Comparison of ENCODE assay signal across 8 cellular contexts in genomic region chr7:114081606-114082425, GRCh38.
DNase-seq lines count a peak whose midpoint lies in the region; ATAC-seq and TF ChIP-seq lines count a peak whose summit lies in the region.

No MANE protein-coding gene starts in this region.

- peak; percentile 61 for TF ChIP-seq CTCF in AG04450 (IDR thresholded peaks at IDR 0.05; ENCODE audit: low read depth, low read length)
- TF ChIP-seq CTCF in GM13976 (IDR thresholded peaks at IDR 0.05; ENCODE audit: borderline replicate concordance, control extremely low read depth, extremely low read depth, insufficient read depth, missing control alignments) = peak; percentile 23
- TF ChIP-seq CTCF in lung (IDR thresholded peaks at IDR 0.05; ENCODE audit: control extremely low read depth, extremely low read depth) = peak; percentile 14

- no peak overlapping the region for H3K4me3 ChIP-seq in AG04450 (ENCODE audit: low read depth, low read length)
- H3K4me3 ChIP-seq in lung = no peak overlapping the region

- H3K27me3 ChIP-seq in AG04450 (ENCODE audit: control insufficient read depth, insufficient read depth, low read length) (peaks cover 29% of the 10 kb centered on the region), lung (ENCODE audit: control insufficient read depth, insufficient read depth) (peaks cover 5% of the 10 kb centered on the region)

- no peak overlapping the region for H3K27ac ChIP-seq in AG04450 (ENCODE audit: low read depth, low read length)
- no peak overlapping the region for H3K27ac ChIP-seq in lung (ENCODE audit: low read depth in 1 of 2, low read length in 1 of 2)

- no peak for TF ChIP-seq POLR2A in GM18505 (IDR thresholded peaks at IDR 0.05; ENCODE audit: borderline replicate concordance, extremely low read depth, insufficient read depth, insufficient read length)

- CTCF ChIA-PET in AG04450 (lab: Charles Lee) = interaction anchor here (0.6 to 2.7 kb wide), 21 partner anchors 8 to 1770 kb away, joined by 3 to 25 read pairs (median 4); no protein-coding TSS in a partner anchor

- POLR2A ChIA-PET in AG04450 (lab: Yijun Ruan, JAX) = no interaction called here

- ATAC-seq in lung (ENCODE audit: insufficient read depth, low FRiP score) = no peak
- ATAC-seq in GM18505 (IDR thresholded peaks at IDR 0.05; ENCODE audit: unreplicated experiment) = no peak
- ATAC-seq in HG03432 (IDR thresholded peaks at IDR 0.05; ENCODE audit: unreplicated experiment) = no peak
- no peak for ATAC-seq in HG02642 (IDR thresholded peaks at IDR 0.05; ENCODE audit: poor library complexity, unreplicated experiment)

- 29 to 31% methylated on average over 6 of the region's 6 CpGs for WGBS in lung, 2 donors

- in situ Hi-C loops in GM13976 (cut with MboI; ENCODE audit: low sequenced_read_pairs, unreplicated experiment) = no loop called here
- in situ Hi-C loops in T47D (cut with HindIII; ENCODE audit: low pct_unique_long_range_greater_than_20kb, low sequenced_read_pairs) = no loop called here

- DNase-seq in AG04450 (ENCODE audit: low read depth, low spot score) (peak; percentile 34), GM13976 (ENCODE audit: low spot score) (peak; percentile 54), NCI-H345 treated with DMSO at 0.1 percent for 48 hours (lab: John Stamatoyannopoulos, UW; ENCODE audit: unreplicated experiment) (peak; percentile 36), T47D (ENCODE audit: low read depth in 1 of 2, low spot score in 1 of 2) (peak; percentile 45 to 68), lung (ENCODE audit: low spot score) (no peak)

- H3K9me3 ChIP-seq in AG04450 (ENCODE audit: control insufficient read depth, insufficient read depth, low read length) (peaks cover 6% of the 10 kb centered on the region), lung (ENCODE audit: control insufficient read depth in 2 of 2, insufficient read depth in 1 of 2, low read length in 1 of 2) (peaks cover 0 to 3% of the 10 kb centered on the region in 2 donors)

- no peaks in the 10 kb centered on the region for H3K36me3 ChIP-seq in lung (ENCODE audit: control insufficient read depth in 2 of 2, insufficient read depth in 2 of 2, low read length in 2 of 2)

- H3K4me1 ChIP-seq in lung (ENCODE audit: control insufficient read depth in 2 of 2, insufficient read depth in 2 of 2, low read length in 2 of 2) = peaks cover 0 to 10% of the 10 kb centered on the region in 2 donors
